Comparison of ENCODE assay signal across 8 cellular contexts in the genomic region with DNA sequence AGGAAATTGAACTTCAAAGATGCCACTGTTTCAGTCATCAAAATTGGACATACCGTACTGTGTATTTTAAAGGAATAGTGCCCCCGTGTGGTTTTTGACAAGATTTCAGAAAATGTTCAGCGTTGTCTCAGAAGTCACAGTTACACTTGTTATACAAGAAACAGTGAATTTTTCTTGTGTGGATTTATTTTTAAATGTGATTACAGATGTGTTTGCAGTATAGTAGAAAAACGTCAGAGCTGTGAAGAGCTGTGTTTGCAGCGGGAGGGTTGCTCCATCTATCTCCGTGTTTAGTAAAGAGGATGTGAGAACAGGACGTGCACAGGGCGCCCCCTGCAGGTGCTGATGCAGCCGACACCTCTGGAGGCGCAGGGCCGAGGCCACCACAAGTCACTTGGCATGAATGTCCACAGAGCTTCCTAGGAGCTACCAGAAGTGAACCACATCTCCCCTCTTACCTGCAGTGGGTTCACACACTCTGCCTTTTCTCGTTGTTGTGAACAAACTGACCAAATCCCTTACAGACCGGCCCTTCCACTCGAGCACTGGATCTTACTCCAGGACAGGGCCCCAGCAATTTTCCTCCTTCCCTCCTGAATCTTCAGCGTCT.
A peak's percentile ranks its signal among the peaks of the same experiment; 100 is the strongest.
DNase-seq lines count a peak whose midpoint lies in the region; TF ChIP-seq lines count a peak whose summit lies in the region.

No MANE protein-coding gene starts in this region.

- H4K20me1 ChIP-seq in GM23248 (ENCODE audit: insufficient read depth), result no peaks in the 10 kb centered on the region
- no peaks in the 10 kb centered on the region for H4K20me1 ChIP-seq in KMS-11 (ENCODE audit: insufficient read depth)
- no peaks in the 10 kb centered on the region for H4K20me1 ChIP-seq in neural progenitor cell (ENCODE audit: low read depth)

- WGBS in GM23248 (ENCODE audit: low coverage in 1 of 2, low lambda C conversion rate in 2 of 2, missing lambda C conversion rate in 2 of 2), 2 experiments, result 16 to 17% methylated on average over 15 of the region's 15 CpGs
- 12 to 19% (median 16%) methylated on average over 15 of the region's 15 CpGs for WGBS in stomach, 5 donors

- H3K27ac Mint-ChIP-seq in activated T-helper 1 cell treated with anti-CD3 and anti-CD28 coated beads, Interleukin-12 subunit alpha, Interleukin-12 subunit beta, Interleukin-2, Interleukin-4 antibody, amounts not matched to agents 30 ng/mL and 10 ng/mL and 1 ng/mL, durations not matched to agents 14 hours and 24 hours and 36 hours, result peak overlapping the region; percentile 36
- H3K27ac Mint-ChIP-seq in neural progenitor cell, result no peak overlapping the region

- no peaks in the 10 kb centered on the region for H3K36me3 ChIP-seq in GM23248 (ENCODE audit: low read depth)
- no peaks in the 10 kb centered on the region for H3K36me3 ChIP-seq in KMS-11 (ENCODE audit: insufficient read depth)
- H3K36me3 ChIP-seq in Peyer's patch, result no peaks in the 10 kb centered on the region
- no peaks in the 10 kb centered on the region for H3K36me3 ChIP-seq in neural progenitor cell
- H3K36me3 ChIP-seq in stomach, result no peaks in the 10 kb centered on the region

- H3K27me3 ChIP-seq in GM23248 (replicated peaks; ENCODE audit: insufficient read depth) (peaks cover 17% of the 10 kb centered on the region), KMS-11 (ENCODE audit: insufficient read depth, low read depth) (no peaks in the 10 kb centered on the region), Peyer's patch (no peaks in the 10 kb centered on the region), neural progenitor cell (peaks cover 18% of the 10 kb centered on the region), stomach (no peaks in the 10 kb centered on the region)

- peak; percentile 70 for DNase-seq in EH (ENCODE audit: low read depth)
- peak; percentile 82 for DNase-seq in GM23248
- DNase-seq in Peyer's patch, result peak; percentile 72 to 92 (median 86)
- peak; percentile 65 for DNase-seq in activated T-helper 1 cell treated with anti-CD3 and anti-CD28 coated beads, Interleukin-12 subunit alpha, Interleukin-12 subunit beta, Interleukin-2, Interleukin-4 antibody, amounts not matched to agents 30 ng/mL and 10 ng/mL and 1 ng/mL, durations not matched to agents 14 hours and 24 hours and 36 hours (ENCODE audit: low spot score)
- DNase-seq in fibroblast of peridontal ligament (ENCODE audit: extremely low read depth), result peak; percentile 78
- peak; percentile 86 for DNase-seq in neural progenitor cell (ENCODE audit: low spot score)
- DNase-seq in stomach, result peak; percentile 87

- no peaks in the 10 kb centered on the region for H3K9me3 ChIP-seq in GM23248 (ENCODE audit: low read depth)
- H3K9me3 ChIP-seq in Peyer's patch, result no peaks in the 10 kb centered on the region
- no peaks in the 10 kb centered on the region for H3K9me3 ChIP-seq in neural progenitor cell (ENCODE audit: low read depth)
- no peaks in the 10 kb centered on the region for H3K9me3 ChIP-seq in stomach

- no peak for TF ChIP-seq EP300 in stomach (IDR thresholded peaks at IDR 0.05)

- H3K4me1 ChIP-seq in GM23248 (ENCODE audit: insufficient read depth) (no peaks in the 10 kb centered on the region), KMS-11 (ENCODE audit: low read depth, poor library complexity, severe bottlenecking) (no peaks in the 10 kb centered on the region), Peyer's patch (no peaks in the 10 kb centered on the region), neural progenitor cell (no peaks in the 10 kb centered on the region), stomach (peaks cover 0 to 12% (median 0%) of the 10 kb centered on the region in 4 donors)

- H3K4me3 ChIP-seq in GM23248 (peak overlapping the region; percentile 71), KMS-11 (IDR thresholded peaks at IDR 0.05; ENCODE audit: insufficient read depth, low read depth, low read length) (peak overlapping the region; percentile 69), Peyer's patch (peak overlapping the region in 3 of 4 donors; percentile 7 to 35 (median 29)), neural progenitor cell (peak overlapping the region; percentile 54), stomach (peak overlapping the region; percentile 7 to 32 (median 24))

- no peaks in the 10 kb centered on the region for H3F3A ChIP-seq in GM23248 (ENCODE audit: insufficient read depth)
- H3F3A ChIP-seq in neural progenitor cell (ENCODE audit: low read depth), result no peaks in the 10 kb centered on the region

- TF ChIP-seq POLR2A in Peyer's patch (IDR thresholded peaks at IDR 0.05) (no peak), stomach (IDR thresholded peaks at IDR 0.05) (no peak)

- in situ Hi-C loops in GM23248 (cut with MboI), result loop anchor here (25.0 kb wide), 1 partner anchor 612 kb away; no protein-coding TSS in a partner anchor

- H3K4me2 ChIP-seq in GM23248 (ENCODE audit: unreplicated experiment) (peak overlapping the region; percentile 91), KMS-11 (no peak overlapping the region; the same call in none of the 2 replicates), neural progenitor cell (peak overlapping the region; percentile 88)

- no peaks in the 10 kb centered on the region for H3K9me3 Mint-ChIP-seq in activated T-helper 1 cell treated with anti-CD3 and anti-CD28 coated beads, Interleukin-12 subunit alpha, Interleukin-12 subunit beta, Interleukin-2, Interleukin-4 antibody, amounts not matched to agents 30 ng/mL and 10 ng/mL and 1 ng/mL, durations not matched to agents 14 hours and 24 hours and 36 hours
- no peaks in the 10 kb centered on the region for H3K9me3 Mint-ChIP-seq in neural progenitor cell

- H3K79me2 ChIP-seq in GM23248 (ENCODE audit: insufficient read depth) (no peaks in the 10 kb centered on the region), KMS-11 (ENCODE audit: insufficient read depth, low read depth) (no peaks in the 10 kb centered on the region), neural progenitor cell (ENCODE audit: low read depth) (no peaks in the 10 kb centered on the region)

- H3K27me3 Mint-ChIP-seq in activated T-helper 1 cell treated with anti-CD3 and anti-CD28 coated beads, Interleukin-12 subunit alpha, Interleukin-12 subunit beta, Interleukin-2, Interleukin-4 antibody, amounts not matched to agents 30 ng/mL and 10 ng/mL and 1 ng/mL, durations not matched to agents 14 hours and 24 hours and 36 hours (ENCODE audit: insufficient read depth), result peaks cover 20% of the 10 kb centered on the region
- peaks cover 1% of the 10 kb centered on the region for H3K27me3 Mint-ChIP-seq in neural progenitor cell (ENCODE audit: insufficient read depth, low read depth)

- peak overlapping the region; percentile 72 for H3K4me3 Mint-ChIP-seq in activated T-helper 1 cell treated with anti-CD3 and anti-CD28 coated beads, Interleukin-12 subunit alpha, Interleukin-12 subunit beta, Interleukin-2, Interleukin-4 antibody, amounts not matched to agents 30 ng/mL and 10 ng/mL and 1 ng/mL, durations not matched to agents 14 hours and 24 hours and 36 hours
- H3K4me3 Mint-ChIP-seq in neural progenitor cell, result peak overlapping the region; percentile 82

- no peaks in the 10 kb centered on the region for H3K9me2 ChIP-seq in GM23248 (ENCODE audit: insufficient read depth)

- H3K4me1 Mint-ChIP-seq in activated T-helper 1 cell treated with anti-CD3 and anti-CD28 coated beads, Interleukin-12 subunit alpha, Interleukin-12 subunit beta, Interleukin-2, Interleukin-4 antibody, amounts not matched to agents 30 ng/mL and 10 ng/mL and 1 ng/mL, durations not matched to agents 14 hours and 24 hours and 36 hours (ENCODE audit: low read depth), result peaks cover 11% of the 10 kb centered on the region
- no peaks in the 10 kb centered on the region for H3K4me1 Mint-ChIP-seq in neural progenitor cell

- intact Hi-C loops in activated T-helper 1 cell treated with anti-CD3 and anti-CD28 coated beads, Interleukin-12 subunit alpha, Interleukin-12 subunit beta, Interleukin-2, Interleukin-4 antibody, amounts not matched to agents 30 ng/mL and 10 ng/mL and 1 ng/mL, durations not matched to agents 14 hours and 24 hours and 36 hours (cut with micrococcal nuclease), result loop anchor here (1.0 to 10.0 kb wide), 3 partner anchors 26 to 541 kb away; no protein-coding TSS in a partner anchor
- intact Hi-C loops in stomach (cut with DNase I; ENCODE audit: low total_unique reads), result no loop called here

- H3K9ac ChIP-seq in GM23248 (no peak overlapping the region), KMS-11 (no peak overlapping the region), neural progenitor cell (no peak overlapping the region)

- H3K27ac ChIP-seq in GM23248, result no peak overlapping the region
- no peak overlapping the region for H3K27ac ChIP-seq in KMS-11
- no peak overlapping the region for H3K27ac ChIP-seq in Peyer's patch
- no peak overlapping the region for H3K27ac ChIP-seq in neural progenitor cell
- H3K27ac ChIP-seq in stomach, result no peak overlapping the region

- H3K36me3 Mint-ChIP-seq in activated T-helper 1 cell treated with anti-CD3 and anti-CD28 coated beads, Interleukin-12 subunit alpha, Interleukin-12 subunit beta, Interleukin-2, Interleukin-4 antibody, amounts not matched to agents 30 ng/mL and 10 ng/mL and 1 ng/mL, durations not matched to agents 14 hours and 24 hours and 36 hours (ENCODE audit: low read depth), result no peaks in the 10 kb centered on the region
- H3K36me3 Mint-ChIP-seq in neural progenitor cell, result no peaks in the 10 kb centered on the region

- TF ChIP-seq CTCF in KMS-11 (conservative IDR thresholded peaks at IDR 0.05; ENCODE audit: low read depth, low read length) (peak; percentile 100), Peyer's patch (IDR thresholded peaks at IDR 0.05) (peak; percentile 55 to 84 (median 77)), neural progenitor cell (IDR thresholded peaks at IDR 0.05) (peak; percentile 99), stomach (IDR thresholded peaks at IDR 0.05) (peak in 5 of 7 experiments; percentile 86 to 90 (median 88))

- H2AFZ ChIP-seq in GM23248, result peak overlapping the region; percentile 75
- peak overlapping the region; percentile 79 for H2AFZ ChIP-seq in KMS-11 (ENCODE audit: low read depth)
- peak overlapping the region; percentile 74 for H2AFZ ChIP-seq in neural progenitor cell (replicated peaks)
